ENCODE assay signal across 31 cellular contexts in genomic region chr1:50593515-50593914, GRCh38.
"Had no signal": no experiment of that assay in that cellular context is flagged by ENCODE, and none has a peak within 500 bp of the region (broad histone marks: within the 10 kb centered on the region; RNA-seq: fewer than 3 reads in every experiment).

No MANE protein-coding gene starts in this region.

- H3K4me3 ChIP-seq: ascending aorta, breast epithelium, cardiac muscle cell, colonic mucosa, esophagus squamous epithelium, gastroesophageal sphincter, heart right ventricle, hepatocyte had no signal

- H3K4me3 Mint-ChIP-seq: activated CD4-positive, alpha-beta memory T cell treated with anti-CD3 and anti-CD28 coated beads, Interleukin-2, amount 10 ng/mL, durations not matched to agents 7 days and 5 days; activated CD4-positive, alpha-beta T cell treated with anti-CD3 and anti-CD28 coated beads, Interleukin-2, amount 10 ng/mL, durations not matched to agents 7 days and 5 days; activated naive CD4-positive, alpha-beta T cell treated with anti-CD3 and anti-CD28 coated beads, Interleukin-2, amount 10 ng/mL, durations not matched to agents 7 days and 5 days; activated naive CD8-positive, alpha-beta T cell treated with anti-CD3 and anti-CD28 coated beads, Interleukin-2, amount 10 ng/mL, durations not matched to agents 7 days and 5 days; activated T-cell treated with anti-CD3 and anti-CD28 coated beads, Interleukin-2, amount 50 U/mL, for 24 hours; activated T-cell treated with anti-CD3 and anti-CD28 coated beads, Interleukin-2, amount 50 U/mL, for 72 hours; brain had no signal

- H3K27me3 ChIP-seq: ascending aorta, breast epithelium, cardiac muscle cell, colonic mucosa, esophagus squamous epithelium, gastroesophageal sphincter, heart right ventricle, hepatocyte had no signal

- H3K27me3 Mint-ChIP-seq: activated CD4-positive, alpha-beta memory T cell treated with anti-CD3 and anti-CD28 coated beads, Interleukin-2, amount 10 ng/mL, durations not matched to agents 7 days and 5 days; activated CD4-positive, alpha-beta T cell treated with anti-CD3 and anti-CD28 coated beads, Interleukin-2, amount 10 ng/mL, durations not matched to agents 7 days and 5 days; activated naive CD4-positive, alpha-beta T cell treated with anti-CD3 and anti-CD28 coated beads, Interleukin-2, amount 10 ng/mL, durations not matched to agents 7 days and 5 days; activated naive CD8-positive, alpha-beta T cell treated with anti-CD3 and anti-CD28 coated beads, Interleukin-2, amount 10 ng/mL, durations not matched to agents 7 days and 5 days; activated T-cell treated with anti-CD3 and anti-CD28 coated beads, Interleukin-2, amount 50 U/mL, for 24 hours; brain had no signal

- H3K9me3 ChIP-seq: ascending aorta, breast epithelium, colonic mucosa, esophagus squamous epithelium, gastroesophageal sphincter, heart right ventricle had no signal

- H3K27ac Mint-ChIP-seq: activated CD4-positive, alpha-beta memory T cell treated with anti-CD3 and anti-CD28 coated beads, Interleukin-2, amount 10 ng/mL, durations not matched to agents 7 days and 5 days; activated CD4-positive, alpha-beta T cell treated with anti-CD3 and anti-CD28 coated beads, Interleukin-2, amount 10 ng/mL, durations not matched to agents 7 days and 5 days; activated naive CD4-positive, alpha-beta T cell treated with anti-CD3 and anti-CD28 coated beads, Interleukin-2, amount 10 ng/mL, durations not matched to agents 7 days and 5 days; activated naive CD4-positive, alpha-beta T cell treated with anti-CD3 and anti-CD28 coated beads, Interleukin-2, amount 50 U/mL, for 72 hours; activated naive CD8-positive, alpha-beta T cell treated with anti-CD3 and anti-CD28 coated beads, Interleukin-2, amount 10 ng/mL, durations not matched to agents 7 days and 5 days; activated T-cell treated with anti-CD3 and anti-CD28 coated beads, Interleukin-2, amount 50 U/mL, for 24 hours; activated T-cell treated with anti-CD3 and anti-CD28 coated beads, Interleukin-2, amount 50 U/mL, for 72 hours; brain had no signal

- H3K4me1 Mint-ChIP-seq: activated CD4-positive, alpha-beta memory T cell treated with anti-CD3 and anti-CD28 coated beads, Interleukin-2, amount 10 ng/mL, durations not matched to agents 7 days and 5 days; activated CD4-positive, alpha-beta T cell treated with anti-CD3 and anti-CD28 coated beads, Interleukin-2, amount 10 ng/mL, durations not matched to agents 7 days and 5 days; activated naive CD4-positive, alpha-beta T cell treated with anti-CD3 and anti-CD28 coated beads, Interleukin-2, amount 10 ng/mL, durations not matched to agents 7 days and 5 days; activated naive CD8-positive, alpha-beta T cell treated with anti-CD3 and anti-CD28 coated beads, Interleukin-2, amount 10 ng/mL, durations not matched to agents 7 days and 5 days; brain had no signal

- H3K27ac ChIP-seq: ascending aorta, breast epithelium, cardiac muscle cell, colonic mucosa, epithelial cell of prostate, esophagus squamous epithelium, gastroesophageal sphincter, heart right ventricle, hepatocyte had no signal

- DNase-seq: activated CD4-positive, alpha-beta memory T cell treated with anti-CD3 and anti-CD28 coated beads, Interleukin-2, amount 10 ng/mL, durations not matched to agents 7 days and 5 days; activated CD4-positive, alpha-beta T cell treated with anti-CD3 and anti-CD28 coated beads for 4 hours; activated CD4-positive, alpha-beta T cell treated with anti-CD3 and anti-CD28 coated beads, Interleukin-2, amount 10 ng/mL, durations not matched to agents 7 days and 5 days; activated CD4-positive, alpha-beta T cell treated with anti-CD3 and anti-CD28 coated beads, Interleukin-2, amount 50 U/mL, for 4 hours; activated CD4-positive, CD25-positive, alpha-beta regulatory T cell; activated CD4-positive, CD25-positive, alpha-beta regulatory T cell treated with anti-CD3 and anti-CD28 coated beads, Interleukin-2, amount 50 U/mL, for 72 hours; activated CD8-positive, alpha-beta memory T cell treated with anti-CD3 and anti-CD28 coated beads, Interleukin-2, amount 50 U/mL, for 48 hours; activated gamma-delta T cell; activated naive CD4-positive, alpha-beta T cell; activated naive CD4-positive, alpha-beta T cell treated with anti-CD3 and anti-CD28 coated beads, Interleukin-2, amount 10 ng/mL, durations not matched to agents 7 days and 5 days; activated naive CD8-positive, alpha-beta T cell treated with anti-CD3 and anti-CD28 coated beads, Interleukin-2, amount 10 ng/mL, durations not matched to agents 7 days and 5 days; activated T-cell treated with anti-CD3 and anti-CD28 coated beads for 4 hours; activated T-cell treated with anti-CD3 and anti-CD28 coated beads, Interleukin-2, amount 50 U/mL, for 24 hours; activated T-cell treated with anti-CD3 and anti-CD28 coated beads, Interleukin-2, amount 50 U/mL, for 72 hours; central memory CD4-positive, alpha-beta T cell; cerebellar nuclear complex; colonic mucosa; effector CD8-positive, alpha-beta T cell; esophagus squamous epithelium; foreskin melanocyte; heart right ventricle had no signal

- ATAC-seq: activated naive CD4-positive, alpha-beta T cell treated with anti-CD3 and anti-CD28 coated beads, Interleukin-2, amount 50 U/mL, for 72 hours; activated T-cell treated with anti-CD3 and anti-CD28 coated beads, Interleukin-2, amount 50 U/mL, for 72 hours; gastroesophageal sphincter; heart right ventricle had no signal

- H3K4me2 ChIP-seq: hepatocyte had no signal

- H3K79me2 ChIP-seq: hepatocyte had no signal

- FAIRE-seq: endometrium, endothelial cell of umbilical vein had no signal

- H3K9me3 Mint-ChIP-seq: activated CD4-positive, alpha-beta memory T cell treated with anti-CD3 and anti-CD28 coated beads, Interleukin-2, amount 10 ng/mL, durations not matched to agents 7 days and 5 days; activated CD4-positive, alpha-beta T cell treated with anti-CD3 and anti-CD28 coated beads, Interleukin-2, amount 10 ng/mL, durations not matched to agents 7 days and 5 days; activated naive CD4-positive, alpha-beta T cell treated with anti-CD3 and anti-CD28 coated beads, Interleukin-2, amount 10 ng/mL, durations not matched to agents 7 days and 5 days; activated naive CD4-positive, alpha-beta T cell treated with anti-CD3 and anti-CD28 coated beads, Interleukin-2, amount 50 U/mL, for 72 hours; activated naive CD8-positive, alpha-beta T cell treated with anti-CD3 and anti-CD28 coated beads, Interleukin-2, amount 10 ng/mL, durations not matched to agents 7 days and 5 days; activated T-cell treated with anti-CD3 and anti-CD28 coated beads, Interleukin-2, amount 50 U/mL, for 24 hours; activated T-cell treated with anti-CD3 and anti-CD28 coated beads, Interleukin-2, amount 50 U/mL, for 72 hours; brain had no signal

- H3K4me1 ChIP-seq: ascending aorta, breast epithelium, colonic mucosa, esophagus squamous epithelium, gastroesophageal sphincter, heart right ventricle had no signal

- H3K36me3 ChIP-seq: breast epithelium, cardiac muscle cell, colonic mucosa had no signal

- H2AFZ ChIP-seq: hepatocyte had no signal
